Comparison of ENCODE assay signal across 1 cellular context in genomic region chr14:88698651-88699050, GRCh38.
TF ChIP-seq lines count a peak whose summit lies in the region.

No MANE protein-coding gene starts in this region.

TF ChIP-seq in SK-N-SH, 30 proteins besides CTCF, POLR2A, EP300 and RAD21 (continued from another document):
- TF ChIP-seq SIN3A (IDR thresholded peaks at IDR 0.05; ENCODE audit: borderline replicate concordance, low read depth, low read length) (no peak), MEF2A (IDR thresholded peaks at IDR 0.05; ENCODE audit: borderline replicate concordance, low read depth) (no peak), RFX5 (IDR thresholded peaks at IDR 0.05; ENCODE audit: low read length) (no peak), POLR2AphosphoS5 (IDR thresholded peaks at IDR 0.05; ENCODE audit: low read depth, low read length) (no peak), FOXJ3 (CRISPR knock-in tag; IDR thresholded peaks at IDR 0.05) (no peak), RCOR1 (IDR thresholded peaks at IDR 0.05; ENCODE audit: low read length) (no peak), TEAD4 (IDR thresholded peaks at IDR 0.05; ENCODE audit: borderline replicate concordance, insufficient read depth) (no peak), GABPA (IDR thresholded peaks at IDR 0.05; ENCODE audit: low read depth) (no peak), NRF1 (IDR thresholded peaks at IDR 0.05; ENCODE audit: low read depth, low read length) (no peak), JUND (IDR thresholded peaks at IDR 0.05) (no peak)
TF ChIP-seq in SK-N-SH: peak in this region for 0.
